In genomic region chr19:38288127-38288855, GRCh38 we compare ENCODE assay signal across 21 cellular contexts. TPM values are rescaled to one million over a fixed set of nuclear protein-coding genes. Genes with fewer than 3 reads are reported as not detected.
"Had no signal": no experiment of that assay in that cellular context is flagged by ENCODE, and none has a peak within 500 bp of the region (broad histone marks: within the 10 kb centered on the region; RNA-seq: fewer than 3 reads in every experiment).

No MANE protein-coding gene starts in this region.

- H3K36me3 Mint-ChIP-seq: activated CD8-positive, alpha-beta memory T cell treated with anti-CD3 and anti-CD28 coated beads, Interleukin-2, amount 10 ng/mL, durations not matched to agents 7 days and 5 days; stimulated activated effector memory CD8-positive, alpha-beta T cell treated with anti-CD3 and anti-CD28 coated beads, Interleukin-12 subunit alpha, Interleukin-12 subunit beta, amount 100 ng/mL, for 72 hours; type B pancreatic cell had no signal

- H3K4me1 Mint-ChIP-seq: activated CD4-positive, alpha-beta memory T cell treated with anti-CD3 and anti-CD28 coated beads, Interleukin-2, amount 10 ng/mL, durations not matched to agents 7 days and 5 days; mesothelial cell of epicardium; stimulated activated effector memory CD8-positive, alpha-beta T cell treated with anti-CD3 and anti-CD28 coated beads, Interleukin-12 subunit alpha, Interleukin-12 subunit beta, amount 100 ng/mL, for 72 hours; T-cell had no signal

- H3K27ac ChIP-seq: gastrocnemius medialis, psoas muscle, right lobe of liver, testis had no signal

- H3K27me3 Mint-ChIP-seq: activated CD4-positive, alpha-beta memory T cell treated with anti-CD3 and anti-CD28 coated beads, Interleukin-2, amount 10 ng/mL, durations not matched to agents 7 days and 5 days; activated CD8-positive, alpha-beta memory T cell treated with anti-CD3 and anti-CD28 coated beads, Interleukin-2, amount 10 ng/mL, durations not matched to agents 7 days and 5 days; activated naive CD8-positive, alpha-beta T cell; T-cell; type B pancreatic cell had no signal

- DNase-seq: activated CD4-positive, alpha-beta memory T cell treated with anti-CD3 and anti-CD28 coated beads, Interleukin-2, amount 10 ng/mL, durations not matched to agents 7 days and 5 days; activated CD4-positive, alpha-beta T cell treated with anti-CD3 and anti-CD28 coated beads for 48 hours; activated CD4-positive, CD25-positive, alpha-beta regulatory T cell; activated CD8-positive, alpha-beta memory T cell treated with anti-CD3 and anti-CD28 coated beads, Interleukin-2, amount 10 ng/mL, durations not matched to agents 7 days and 5 days; dermis blood vessel endothelial cell; gastrocnemius medialis; nephron progenitor cell; psoas muscle; right lobe of liver; stimulated activated CD4-positive, alpha-beta T cell treated with anti-CD3 and anti-CD28 coated beads, Interleukin-4, amount 100 ng/mL, for 24 hours; stomach; T-helper 9 cell; testis had no signal

- H3K4me3 Mint-ChIP-seq: activated CD4-positive, alpha-beta memory T cell treated with anti-CD3 and anti-CD28 coated beads, Interleukin-2, amount 10 ng/mL, durations not matched to agents 7 days and 5 days; activated CD8-positive, alpha-beta memory T cell treated with anti-CD3 and anti-CD28 coated beads, Interleukin-2, amount 10 ng/mL, durations not matched to agents 7 days and 5 days; activated naive CD8-positive, alpha-beta T cell; mesothelial cell of epicardium; nephron progenitor cell; stimulated activated effector memory CD8-positive, alpha-beta T cell treated with anti-CD3 and anti-CD28 coated beads, Interleukin-12 subunit alpha, Interleukin-12 subunit beta, amount 100 ng/mL, for 72 hours; T-cell; type B pancreatic cell had no signal

- H3K27me3 ChIP-seq: gastrocnemius medialis, right lobe of liver, stomach, testis had no signal

- H3K27ac Mint-ChIP-seq: activated CD4-positive, alpha-beta memory T cell treated with anti-CD3 and anti-CD28 coated beads, Interleukin-2, amount 10 ng/mL, durations not matched to agents 7 days and 5 days; activated CD8-positive, alpha-beta memory T cell treated with anti-CD3 and anti-CD28 coated beads, Interleukin-2, amount 10 ng/mL, durations not matched to agents 7 days and 5 days; activated naive CD8-positive, alpha-beta T cell; mesothelial cell of epicardium; stimulated activated effector memory CD8-positive, alpha-beta T cell treated with anti-CD3 and anti-CD28 coated beads, Interleukin-12 subunit alpha, Interleukin-12 subunit beta, amount 100 ng/mL, for 72 hours; T-cell; type B pancreatic cell had no signal

- H3K4me1 ChIP-seq: gastrocnemius medialis, psoas muscle, testis had no signal

- ATAC-seq: activated CD8-positive, alpha-beta memory T cell treated with anti-CD3 and anti-CD28 coated beads, Interleukin-2, amount 10 ng/mL, durations not matched to agents 7 days and 5 days; gastrocnemius medialis; psoas muscle; stimulated activated effector memory CD8-positive, alpha-beta T cell treated with anti-CD3 and anti-CD28 coated beads, Interleukin-12 subunit alpha, Interleukin-12 subunit beta, amount 100 ng/mL, for 72 hours; T-cell had no signal

- H3K36me3 ChIP-seq: gastrocnemius medialis, right lobe of liver had no signal

- H3K9me3 ChIP-seq: gastrocnemius medialis, psoas muscle, right lobe of liver, stomach, testis had no signal

- H3K9me3 Mint-ChIP-seq: activated CD4-positive, alpha-beta memory T cell treated with anti-CD3 and anti-CD28 coated beads, Interleukin-2, amount 10 ng/mL, durations not matched to agents 7 days and 5 days; mesothelial cell of epicardium; nephron progenitor cell; stimulated activated effector memory CD8-positive, alpha-beta T cell treated with anti-CD3 and anti-CD28 coated beads, Interleukin-12 subunit alpha, Interleukin-12 subunit beta, amount 100 ng/mL, for 72 hours; T-cell; type B pancreatic cell had no signal

- H3K4me3 ChIP-seq: gastrocnemius medialis, lung, psoas muscle, right lobe of liver, smooth muscle cell, stomach, testis had no signal

RNA-seq across cellular contexts. Expression of gene C19orf33, which starts 15.8 kb away (rescaled TPM):
- total RNA-seq: activated CD8-positive, alpha-beta memory T cell treated with anti-CD3 and anti-CD28 coated beads, Interleukin-2, amount 10 ng/mL, durations not matched to agents 7 days and 5 days; osteocyte had no signal

RNA-seq across cellular contexts. Expression of gene PPP1R14A, which starts 32.1 kb away (rescaled TPM):
- total RNA-seq: activated CD4-positive, alpha-beta memory T cell treated with anti-CD3 and anti-CD28 coated beads, Interleukin-2, amount 10 ng/mL, durations not matched to agents 7 days and 5 days; activated CD8-positive, alpha-beta memory T cell treated with anti-CD3 and anti-CD28 coated beads, Interleukin-2, amount 10 ng/mL, durations not matched to agents 7 days and 5 days had no signal
